2 cellular contexts compared by ENCODE assay signal in the genomic region with DNA sequence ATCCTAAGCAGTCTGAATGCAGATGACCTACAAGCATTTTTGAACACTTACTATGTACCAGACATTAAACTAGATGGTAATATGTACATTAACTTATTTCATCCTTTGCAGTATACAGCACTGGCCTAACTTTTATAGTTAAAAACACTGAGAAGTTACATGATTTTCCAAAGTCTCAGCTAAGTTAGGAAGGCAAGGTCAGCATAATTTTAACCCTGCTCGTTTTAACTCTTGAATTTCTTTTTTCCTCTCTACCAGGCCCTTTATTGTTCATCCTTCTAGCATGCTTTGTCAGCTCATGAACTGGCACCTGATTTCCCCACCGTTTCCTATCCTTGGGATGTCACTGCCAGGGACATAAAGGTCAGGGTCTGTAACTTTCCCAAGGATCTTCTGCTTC.
TF ChIP-seq lines count a peak whose summit lies in the region.

No MANE protein-coding gene starts in this region.

TF ChIP-seq in HepG2, 621 proteins besides CTCF, POLR2A, EP300 and RAD21:
- TF ChIP-seq IRF9 (CRISPR knock-in tag; IDR thresholded peaks at IDR 0.05; ENCODE audit: borderline replicate concordance), result no peak
- no peak for TF ChIP-seq ZMYM2 (CRISPR knock-in tag; IDR thresholded peaks at IDR 0.05)
- TF ChIP-seq NR2F6 (IDR thresholded peaks at IDR 0.05), result no peak
- TF ChIP-seq NR2F6 (CRISPR knock-in tag; IDR thresholded peaks at IDR 0.05), result no peak
- no peak for TF ChIP-seq ATF6 (CRISPR knock-in tag; conservative IDR thresholded peaks at IDR 0.05)
- TF ChIP-seq AHDC1 (CRISPR knock-in tag; IDR thresholded peaks at IDR 0.05; ENCODE audit: borderline replicate concordance), result no peak
- peak; percentile 65 for TF ChIP-seq MAFF (IDR thresholded peaks at IDR 0.05; ENCODE audit: low read depth, low read length)
- TF ChIP-seq RFX3 (CRISPR knock-in tag; IDR thresholded peaks at IDR 0.05), result no peak
- TF ChIP-seq ZNF878 (CRISPR knock-in tag; IDR thresholded peaks at IDR 0.05), result no peak
- TF ChIP-seq MAFK (conservative IDR thresholded peaks at IDR 0.05 in 1 of 2, IDR thresholded peaks at IDR 0.05 in 1 of 2; ENCODE audit: low read length in 2 of 2), result peak; percentile 44 to 76; a peak in 3 of 4 replicates

TF ChIP-seq in K562, 482 proteins besides CTCF, POLR2A, EP300 and RAD21:
- TF ChIP-seq ZNF586 (CRISPR knock-in tag; conservative IDR thresholded peaks at IDR 0.05) (no peak), MAFG (tag; conservative IDR thresholded peaks at IDR 0.05) (0 out of 2 replicates have a peak, but pooled peaks have one; percentile 30), NFIC (IDR thresholded peaks at IDR 0.05) (no peak), MAFF (IDR thresholded peaks at IDR 0.05; ENCODE audit: low read length) (peak; percentile 54), ZNF316 (IDR thresholded peaks at IDR 0.05) (peak; percentile 69)
